Comparison of ENCODE assay signal across 13 cellular contexts in the genomic region with DNA sequence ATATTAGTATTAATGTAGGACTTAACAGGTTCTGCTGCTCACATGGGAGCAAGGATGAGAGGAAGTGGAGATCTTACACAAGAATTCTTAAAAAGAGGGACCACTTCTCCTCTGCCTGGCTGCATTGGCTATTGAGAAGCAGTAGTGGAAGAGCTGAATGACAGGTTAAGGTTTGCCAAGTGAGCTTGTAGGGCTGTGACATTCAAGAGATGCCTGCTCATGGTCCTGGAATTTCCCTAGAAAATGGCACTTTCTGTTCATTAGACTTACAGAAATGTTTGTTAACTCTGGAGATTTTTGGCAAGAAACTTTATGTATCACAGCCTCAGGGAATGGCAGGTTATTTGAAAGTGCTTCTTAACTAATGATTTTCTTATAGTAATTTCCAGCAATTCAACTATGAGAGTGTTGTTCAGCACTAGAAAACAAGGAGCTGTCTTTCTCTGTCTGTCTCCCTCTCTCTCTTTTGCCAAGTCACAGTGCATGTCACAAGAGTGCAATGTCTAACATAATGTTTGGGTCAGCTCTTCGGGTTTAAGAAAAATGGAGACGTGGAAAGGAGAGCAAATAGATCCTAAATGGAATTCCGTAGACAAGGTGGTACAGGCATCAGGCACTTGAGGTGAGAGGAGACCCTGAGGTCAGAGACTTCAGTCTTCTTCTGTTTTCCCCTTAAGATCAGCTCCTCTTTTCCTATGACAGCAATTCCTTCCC. TPM values are rescaled to one million over a fixed set of nuclear protein-coding genes. Genes with fewer than 3 reads are reported as not detected.
A peak's percentile ranks its signal among the peaks of the same experiment; 100 is the strongest.
DNase-seq lines count a peak whose midpoint lies in the region; ATAC-seq, FAIRE-seq and TF ChIP-seq lines count a peak whose summit lies in the region.
"Had no signal": no experiment of that assay in that cellular context is flagged by ENCODE, and none has a peak within 500 bp of the region (broad histone marks: within the 10 kb centered on the region; RNA-seq: fewer than 3 reads in every experiment).

No MANE protein-coding gene starts in this region.

- TF ChIP-seq POLR2A in A549 (IDR thresholded peaks at IDR 0.05; ENCODE audit: low read length), result no peak

- H3K27ac ChIP-seq in A549 (no peak overlapping the region; a peak in 1 of 6 replicates), coronary artery (peak overlapping the region; percentile 68 to 81)
- H3K27ac ChIP-seq: SK-N-MC, upper lobe of left lung had no signal

- no peaks in the 10 kb centered on the region for H3K4me1 Mint-ChIP-seq in activated CD4-positive, alpha-beta T cell treated with anti-CD3 and anti-CD28 coated beads, Interleukin-2, amount 10 ng/mL, durations not matched to agents 7 days and 5 days
- H3K4me1 Mint-ChIP-seq: activated CD4-positive, alpha-beta T cell treated with anti-CD3 and anti-CD28 coated beads, Interleukin-2, amount 10 ng/mL, durations not matched to agents 24 days and 14 days; B cell had no signal

- FAIRE-seq in A549 (lab: Jason Lieb, UNC) (no peak), RCC 7860 (lab: Jason Lieb, UNC) (no peak)

- peaks cover 33% of the 10 kb centered on the region for H3K36me3 Mint-ChIP-seq in activated CD4-positive, alpha-beta T cell treated with anti-CD3 and anti-CD28 coated beads, Interleukin-2, amount 10 ng/mL, durations not matched to agents 7 days and 5 days (ENCODE audit: low read depth)

- POLR2A ChIA-PET in A549 (lab: Yijun Ruan, JAX), result interaction anchor here (0.7 kb wide), 1 partner anchor 113 kb away, joined by 3 read pairs; no protein-coding TSS in a partner anchor
- POLR2A ChIA-PET in activated CD4-positive, alpha-beta T cell treated with anti-CD3 and anti-CD28 coated beads, Interleukin-2, amount 10 ng/mL, durations not matched to agents 7 days and 5 days (lab: Charles Lee), result no interaction called here

- no peaks in the 10 kb centered on the region for H3K9me3 Mint-ChIP-seq in activated CD4-positive, alpha-beta T cell treated with anti-CD3 and anti-CD28 coated beads, Interleukin-2, amount 10 ng/mL, durations not matched to agents 7 days and 5 days
- H3K9me3 Mint-ChIP-seq: activated CD4-positive, alpha-beta T cell treated with anti-CD3 and anti-CD28 coated beads, Interleukin-2, amount 10 ng/mL, durations not matched to agents 24 days and 14 days had no signal

- H3K27me3 Mint-ChIP-seq in activated CD4-positive, alpha-beta T cell treated with anti-CD3 and anti-CD28 coated beads, Interleukin-2, amount 10 ng/mL, durations not matched to agents 7 days and 5 days, result no peaks in the 10 kb centered on the region
- H3K27me3 Mint-ChIP-seq: activated CD4-positive, alpha-beta T cell treated with anti-CD3 and anti-CD28 coated beads, Interleukin-2, amount 10 ng/mL, durations not matched to agents 24 days and 14 days; B cell had no signal

- H3K4me3 ChIP-seq in A549 (no peak overlapping the region), coronary artery (no peak overlapping the region)
- H3K4me3 ChIP-seq: SK-N-MC, upper lobe of left lung had no signal

- CTCF ChIA-PET in A549 (lab: Yijun Ruan, JAX), result interaction anchor here (0.6 to 3.4 kb wide), 34 partner anchors 11 to 704 kb away, joined by 3 to 29 read pairs (median 4); no protein-coding TSS in a partner anchor
- CTCF ChIA-PET in activated CD4-positive, alpha-beta T cell treated with anti-CD3 and anti-CD28 coated beads, Interleukin-2, amount 10 ng/mL, durations not matched to agents 7 days and 5 days (lab: Charles Lee), result interaction anchor here (0.6 to 0.7 kb wide), 2 partner anchors 23 to 191 kb away, joined by 3 to 6 read pairs; no protein-coding TSS in a partner anchor

- no peak overlapping the region for H3K27ac Mint-ChIP-seq in activated CD4-positive, alpha-beta T cell treated with anti-CD3 and anti-CD28 coated beads, Interleukin-2, amount 10 ng/mL, durations not matched to agents 7 days and 5 days
- H3K27ac Mint-ChIP-seq: activated CD4-positive, alpha-beta T cell treated with anti-CD3 and anti-CD28 coated beads, Interleukin-2, amount 10 ng/mL, durations not matched to agents 24 days and 14 days; B cell had no signal

- no peaks in the 10 kb centered on the region for H3K9me3 ChIP-seq in A549
- H3K9me3 ChIP-seq: upper lobe of left lung had no signal

- H3K4me2 ChIP-seq in A549, result peak overlapping the region; percentile 58; the same call in 2 of the 3 replicates

- TF ChIP-seq EP300 in A549 (IDR thresholded peaks at IDR 0.05), result no peak

- 36% methylated on average over 3 of the region's 3 CpGs for WGBS in A549 (ENCODE audit: missing lambda C conversion rate)

- DNase-seq in A549 (ENCODE audit: low read depth in 1 of 2, low spot score in 1 of 2) (no peak), LHCN-M2 (ENCODE audit: low read depth) (peak; percentile 19), coronary artery (ENCODE audit: low spot score) (no peak), medulla oblongata (ENCODE audit: extremely low spot score) (peak; percentile 70), RCC 7860 (ENCODE audit: low spot score) (no peak), NCI-H345 (lab: John Stamatoyannopoulos, UW) (no peak), GM13976 (ENCODE audit: low spot score) (no peak)
- no peak for DNase-seq in activated CD4-positive, alpha-beta T cell treated with anti-CD3 and anti-CD28 coated beads, Interleukin-2, amount 10 ng/mL, durations not matched to agents 7 days and 5 days
- DNase-seq: activated CD4-positive, alpha-beta T cell treated with anti-CD3 and anti-CD28 coated beads, Interleukin-2, amount 10 ng/mL, durations not matched to agents 24 days and 14 days; activated effector memory CD4-positive, alpha-beta T cell treated with anti-CD3 and anti-CD28 coated beads, Interleukin-2, amount 50 U/mL, for 16 hours; upper lobe of left lung had no signal

- TF ChIP-seq CTCF in A549 (IDR thresholded peaks at IDR 0.05) (no peak), coronary artery (IDR thresholded peaks at IDR 0.05) (no peak), GM13976 (IDR thresholded peaks at IDR 0.05; ENCODE audit: borderline replicate concordance, control extremely low read depth, extremely low read depth, insufficient read depth, missing control alignments) (no peak)

- in situ Hi-C loops in GM13976 (cut with MboI; ENCODE audit: low sequenced_read_pairs, unreplicated experiment), result no loop called here

- ATAC-seq in A549, result peak in 1 of 2 experiments; percentile 36; a peak in 3 of 6 replicates

- H3K4me3 Mint-ChIP-seq in activated CD4-positive, alpha-beta T cell treated with anti-CD3 and anti-CD28 coated beads, Interleukin-2, amount 10 ng/mL, durations not matched to agents 7 days and 5 days, result no peak overlapping the region
- H3K4me3 Mint-ChIP-seq: activated CD4-positive, alpha-beta T cell treated with anti-CD3 and anti-CD28 coated beads, Interleukin-2, amount 10 ng/mL, durations not matched to agents 24 days and 14 days; B cell had no signal

- H3K4me1 ChIP-seq in A549, result peaks cover 10% of the 10 kb centered on the region
- H3K4me1 ChIP-seq: upper lobe of left lung had no signal

- no peak for TF ChIP-seq RAD21 in A549 (conservative IDR thresholded peaks at IDR 0.05 in 1 of 2, IDR thresholded peaks at IDR 0.05 in 1 of 2)

TF ChIP-seq in A549, 52 proteins besides CTCF, POLR2A, EP300 and RAD21:
- TF ChIP-seq BHLHE40 (IDR thresholded peaks at IDR 0.05; ENCODE audit: low read depth, low read length) (no peak), JUN (IDR thresholded peaks at IDR 0.05) (no peak), HDAC2 (IDR thresholded peaks at IDR 0.05) (no peak)

RNA-seq across cellular contexts. Expression of a gene that starts 8.3 kb away (rescaled TPM):
- 2.4 TPM in 2 replicates for polyA plus RNA-seq in A549 (2011; rRNA removed)
- 0.79 and 0.98 TPM in 2 replicates for polyA plus RNA-seq in A549 (2012; cell fraction: cytosol; rRNA removed)
- 0.13 and 0.34 TPM in 2 replicates for polyA plus RNA-seq in A549 (2012; cell fraction: nucleus; rRNA removed)
- 2.6 to 3.0 TPM (median 2.8 TPM) in 3 replicates for polyA plus RNA-seq in A549 (2017; fragmentation: RNase III; extraction: RNeasy Plus Mini Kit Qiagen cat#74134 plus additional on column Dnase treatment)
- polyA minus RNA-seq in A549 (2011; rRNA and poly(A)+ RNA removed), result 0.21 and 0.29 TPM in 2 replicates
- total RNA-seq in LHCN-M2 (2014; rRNA removed), result 14.4 and 16.8 TPM in 2 replicates
- polyA plus RNA-seq in LHCN-M2 (2012), result 9.1 TPM
- 1 to 10 TPM; 3.7 to 4.3 TPM for total RNA-seq in activated CD4-positive, alpha-beta T cell treated with anti-CD3 and anti-CD28 coated beads, Interleukin-2, amount 10 ng/mL, durations not matched to agents 7 days and 5 days

Comparison
In these comparisons a context has a peak if more than half of its experiments do, and no peak if none do; other contexts are left out.
1. DNase-seq: peak in LHCN-M2 (single experiment) and medulla oblongata (single experiment); none in A549 (0 of 2), coronary artery (single experiment), RCC 7860 (single experiment), NCI-H345 (single experiment), activated CD4-positive, alpha-beta T cell treated with anti-CD3 and anti-CD28 coated beads, Interleukin-2, amount 10 ng/mL, durations not matched to agents 7 days and 5 days (single experiment) and GM13976 (single experiment).
2. H3K27ac ChIP-seq: peak in coronary artery (2 of 2); none in A549 (0 of 2).